12 cellular contexts compared by ENCODE assay signal in the genomic region with DNA sequence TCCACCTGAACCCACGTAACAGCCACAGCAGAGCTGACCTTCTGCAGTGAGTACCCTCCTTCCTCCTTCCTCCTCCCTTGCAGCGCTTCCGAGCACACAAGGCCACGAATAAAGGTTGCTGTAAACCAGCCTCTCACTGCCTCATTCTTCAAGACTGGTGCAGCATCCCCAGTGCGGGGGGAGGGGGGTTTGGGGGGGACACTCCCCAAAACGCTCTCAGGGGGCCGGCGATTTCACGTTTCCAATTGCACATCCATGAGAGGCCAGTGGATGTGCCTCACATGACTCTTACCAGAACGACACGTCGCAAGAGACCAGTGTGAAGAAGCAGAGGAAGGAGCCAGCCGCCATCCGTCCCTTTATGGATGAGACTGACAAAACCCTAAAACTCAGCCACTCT.
"Had no signal": no experiment of that assay in that cellular context is flagged by ENCODE, and none has a peak within 500 bp of the region (broad histone marks: within the 10 kb centered on the region; RNA-seq: fewer than 3 reads in every experiment).

No MANE protein-coding gene starts in this region.

- H3K9me3 ChIP-seq: pancreas, transverse colon had no signal

- FAIRE-seq: endothelial cell of umbilical vein, pancreas had no signal

- DNase-seq: activated naive CD4-positive, alpha-beta T cell treated with anti-CD3 and anti-CD28 coated beads for 36 hours; activated T-cell treated with anti-CD3 and anti-CD28 coated beads for 4 hours; foreskin fibroblast; retina; stimulated activated CD4-positive, alpha-beta T cell treated with anti-CD3 and anti-CD28 coated beads, Interleukin-15, amount 100 ng/mL, for 24 hours; stimulated activated CD4-positive, alpha-beta T cell treated with anti-CD3 and anti-CD28 coated beads, Interleukin-4, amount 100 ng/mL, for 1 hour; stimulated activated naive CD4-positive, alpha-beta T cell treated with Interleukin-2 at 50 U/mL for 16 hours; transverse colon had no signal

- H3K27ac ChIP-seq: pancreas, SK-N-MC, transverse colon had no signal

- H3K27me3 ChIP-seq: pancreas, transverse colon had no signal

- H3K4me3 ChIP-seq: pancreas, SK-N-MC, transverse colon had no signal

- ATAC-seq: activated CD4-positive, CD25-positive, alpha-beta regulatory T cell treated with anti-CD3 and anti-CD28 coated beads, Interleukin-2, amount 50 U/mL, for 24 hours; pancreas had no signal
